8 cellular contexts compared by ENCODE assay signal in genomic region chr4:129095811-129096454, GRCh38. TPM values are rescaled to one million over a fixed set of nuclear protein-coding genes. Genes with fewer than 3 reads are reported as not detected.
A peak's percentile ranks its signal among the peaks of the same experiment; 100 is the strongest.
DNase-seq lines count a peak whose midpoint lies in the region; ATAC-seq, FAIRE-seq and TF ChIP-seq lines count a peak whose summit lies in the region.

C4orf33 (plus strand) TSS chr4:129096152; CDS start chr4:129102611, 6,459 bp downstream.

- peak; percentile 29 for FAIRE-seq in kidney (lab: Jason Lieb, UNC)

- TF ChIP-seq POLR2A in GM18505 (IDR thresholded peaks at IDR 0.05; ENCODE audit: borderline replicate concordance, extremely low read depth, insufficient read depth, insufficient read length), result peak; percentile 86

- intact Hi-C loops in kidney (cut with DNase I), result no loop called here

- peak; percentile 41 for DNase-seq in NCI-H2171 (lab: John Stamatoyannopoulos, UW)
- DNase-seq in activated CD4-positive, CD25-positive, alpha-beta regulatory T cell (lab: John Stamatoyannopoulos, UW), result peak; percentile 9 to 59 (median 55)
- peak; percentile 75 for DNase-seq in cerebellar cortex (ENCODE audit: low spot score)
- DNase-seq in kidney, result peak; percentile 71
- peak; percentile 49 to 71 for DNase-seq in stimulated activated CD4-positive, alpha-beta T cell treated with anti-CD3 and anti-CD28 coated beads, Interleukin-15, amount 100 ng/mL, for 48 hours (ENCODE audit: low read depth in 2 of 2)
- no peak for DNase-seq in cerebellar nuclear complex (lab: John Stamatoyannopoulos, UW)

- peaks cover 0 to 2% of the 10 kb centered on the region in 2 donors for H3K4me1 ChIP-seq in kidney (ENCODE audit: control insufficient read depth in 1 of 2, insufficient read depth in 1 of 2, low read depth in 1 of 2, low read length in 2 of 2)

- no peaks in the 10 kb centered on the region for H3K36me3 ChIP-seq in kidney (ENCODE audit: control insufficient read depth in 1 of 2, insufficient read depth in 2 of 2, low read length in 2 of 2)

- H3K4me3 ChIP-seq in kidney (ENCODE audit: low read length in 2 of 2), result peak within 1 kb of the TSS; percentile 91 to 98

- peak within 1 kb of the TSS; percentile 89 to 91 for H3K9ac ChIP-seq in kidney (ENCODE audit: low read length in 2 of 2)

- H3K9me3 ChIP-seq in kidney (ENCODE audit: control insufficient read depth in 1 of 2, low read length in 2 of 2), result no peaks in the 10 kb centered on the region

- TF ChIP-seq CTCF in kidney (IDR thresholded peaks at IDR 0.05; ENCODE audit: borderline replicate concordance, extremely low read depth, insufficient read depth), result no peak

- ATAC-seq in GM18505 (IDR thresholded peaks at IDR 0.05; ENCODE audit: unreplicated experiment) (peak; percentile 44), HG02840 (IDR thresholded peaks at IDR 0.05; ENCODE audit: low FRiP score, unreplicated experiment) (peak; percentile 40)

- H3K27ac ChIP-seq in kidney (ENCODE audit: low read depth in 2 of 2, low read length in 2 of 2), result peak within 1 kb of the TSS; percentile 92 to 94

RNA-seq across cellular contexts. Expression of gene C4orf33, which starts in this region (rescaled TPM):
- 13.6 TPM for total RNA-seq in kidney
- polyA plus RNA-seq in kidney (ENCODE audit: insufficient read depth, low read depth, low replicate concordance), result 26.7 TPM

Comparison
In these comparisons a context has a peak if more than half of its experiments do, and no peak if none do; other contexts are left out.
1. DNase-seq: peak in NCI-H2171 (single experiment), activated CD4-positive, CD25-positive, alpha-beta regulatory T cell (4 of 4), cerebellar cortex (single experiment), kidney (single experiment) and stimulated activated CD4-positive, alpha-beta T cell treated with anti-CD3 and anti-CD28 coated beads, Interleukin-15, amount 100 ng/mL, for 48 hours (2 of 2); none in cerebellar nuclear complex (0 of 2).